In genomic region chr9:102652471-102652870, GRCh38 we compare ENCODE assay signal across 8 cellular contexts.
"Had no signal": no experiment of that assay in that cellular context is flagged by ENCODE, and none has a peak within 500 bp of the region (broad histone marks: within the 10 kb centered on the region; RNA-seq: fewer than 3 reads in every experiment).

No MANE protein-coding gene starts in this region.

- DNase-seq: GM23248, GOT3, H7, H9, HCEC 1CT, HFFc6 had no signal

- ATAC-seq: GM23338, HCT116 had no signal
